27 cellular contexts compared by ENCODE assay signal in genomic region chr6:135858941-135859340, GRCh38.
"Had no signal": no experiment of that assay in that cellular context is flagged by ENCODE, and none has a peak within 500 bp of the region (broad histone marks: within the 10 kb centered on the region; RNA-seq: fewer than 3 reads in every experiment).

No MANE protein-coding gene starts in this region.

- H3K4me1 ChIP-seq: left lung, prostate gland, testis, transverse colon, upper lobe of left lung had no signal

- H3K4me3 ChIP-seq: hepatocyte, left lung, lung, mucosa of descending colon, ovary, prostate gland, skin epidermis, stomach, testis, thyroid gland, transverse colon, upper lobe of left lung, vagina had no signal

- H3K9me3 ChIP-seq: left lung, mucosa of descending colon, ovary, prostate gland, stomach, testis, thyroid gland, transverse colon, upper lobe of left lung, vagina had no signal

- H3K27ac ChIP-seq: hepatocyte, left lung, ovary, prostate gland, skin epidermis, stomach, testis, thyroid gland, transverse colon, upper lobe of left lung, vagina had no signal

- H3K27me3 ChIP-seq: hepatocyte, left lung, ovary, stomach, testis, thyroid gland, transverse colon, upper lobe of left lung, vagina had no signal

- H3K36me3 ChIP-seq: left lung, ovary, prostate gland, stomach, thyroid gland, transverse colon, upper lobe of left lung, vagina had no signal

- DNase-seq: left colon; left lung; midbrain; mucosa of descending colon; naive thymus-derived CD4-positive, alpha-beta T cell; ovary; posterior cingulate gyrus; retina; right cardiac atrium; stimulated activated CD4-positive, alpha-beta T cell treated with anti-CD3 and anti-CD28 coated beads, Interleukin-12 subunit alpha, Interleukin-12 subunit beta, amount 100 ng/mL, for 4 hours; stimulated activated CD4-positive, alpha-beta T cell treated with anti-CD3 and anti-CD28 coated beads, Interleukin-15, amount 100 ng/mL, for 24 hours; stimulated activated CD4-positive, alpha-beta T cell treated with anti-CD3 and anti-CD28 coated beads, Interleukin-2, amount 100 ng/mL, for 24 hours; stimulated activated CD4-positive, alpha-beta T cell treated with anti-CD3 and anti-CD28 coated beads, Interleukin-4, amount 100 ng/mL, for 1 hour; stimulated activated naive B cell treated with anti-CD40 and anti-IgM and Interleukin-4, amounts not matched to agents 10 μg/mL and 1 μg/mL and 100 μg/mL, for 72 hours; stimulated activated naive CD8-positive, alpha-beta T cell treated with anti-CD3 and anti-CD28 coated beads, Interleukin-15, Interleukin-2, amounts not matched to agents 100 U/mL and 50 U/mL, for 24 hours; stomach; testis; thyroid gland; transverse colon; upper lobe of left lung had no signal

- ATAC-seq: left colon; left lung; mucosa of descending colon; naive thymus-derived CD4-positive, alpha-beta T cell; natural killer cell treated with Interleukin-12 subunit alpha and Interleukin-12 subunit beta and Interleukin-15 and Interleukin-18, amount 100 ng/mL, for 72 hours; right cardiac atrium; sciatic nerve; stimulated activated naive B cell treated with anti-CD40 and anti-IgM and Interleukin-4, amounts not matched to agents 10 μg/mL and 1 μg/mL and 100 μg/mL, for 72 hours; stimulated activated naive CD8-positive, alpha-beta T cell treated with anti-CD3 and anti-CD28 coated beads, Interleukin-15, Interleukin-2, amounts not matched to agents 100 U/mL and 50 U/mL, for 24 hours had no signal
